8 cellular contexts compared by ENCODE assay signal in the genomic region with DNA sequence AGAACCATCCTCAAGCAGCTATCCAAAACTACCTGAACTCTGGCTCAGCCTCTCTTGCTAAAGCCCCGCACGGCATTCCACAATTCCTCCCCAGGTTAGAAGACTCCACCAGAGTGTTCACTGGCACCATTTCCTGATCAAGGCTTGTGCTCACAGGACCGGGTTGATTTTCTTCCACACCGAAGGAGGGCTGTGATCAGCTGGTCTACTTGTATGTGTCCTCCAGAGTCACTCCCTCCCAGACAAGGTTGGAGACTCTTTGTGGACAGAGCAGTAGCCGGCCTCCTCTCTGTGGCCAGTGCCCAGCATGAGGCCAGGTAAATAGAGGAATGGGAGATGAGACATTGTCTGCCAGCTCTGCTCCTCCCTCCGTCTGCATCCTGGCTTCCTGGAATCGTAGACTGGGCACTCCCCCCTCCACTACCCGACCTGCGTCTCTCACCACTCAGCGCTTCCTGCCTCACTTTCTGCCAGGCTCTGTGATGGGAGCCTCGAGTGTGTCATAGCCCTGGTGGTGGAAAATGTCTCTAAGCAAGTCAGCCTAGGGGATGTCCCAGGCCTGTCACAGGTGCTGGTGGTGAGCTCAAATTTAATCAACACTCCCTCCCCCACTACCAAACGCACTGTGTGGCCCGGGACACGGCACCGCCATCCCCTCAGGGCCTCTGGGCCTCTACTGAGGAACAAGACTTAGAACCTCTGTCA. TPM values are rescaled to one million over a fixed set of nuclear protein-coding genes. Genes with fewer than 3 reads are reported as not detected.
A peak's percentile ranks its signal among the peaks of the same experiment; 100 is the strongest.
DNase-seq lines count a peak whose midpoint lies in the region; ATAC-seq and TF ChIP-seq lines count a peak whose summit lies in the region.

No MANE protein-coding gene starts in this region.

- H3K27ac ChIP-seq in CD4-positive, CD25-positive, alpha-beta regulatory T cell (ENCODE audit: insufficient read depth, low read length, poor library complexity, severe bottlenecking) = peak overlapping the region; percentile 100

- H3K4me3 ChIP-seq in CD4-positive, CD25-positive, alpha-beta regulatory T cell (ENCODE audit: low read depth, low read length) = peak overlapping the region; percentile 77

- peaks cover 50% of the 10 kb centered on the region for H3K4me1 ChIP-seq in CD4-positive, CD25-positive, alpha-beta regulatory T cell (ENCODE audit: control insufficient read depth, insufficient read depth, low read length, poor library complexity, severe bottlenecking)

- peaks cover 0 to 82% (median 45%) of the 10 kb centered on the region in 4 donors for H3K4me1 Mint-ChIP-seq in CD4-positive, CD25-positive, alpha-beta regulatory T cell
- peaks cover 85% of the 10 kb centered on the region for H3K4me1 Mint-ChIP-seq in activated CD4-positive, alpha-beta T cell treated with anti-CD3 and anti-CD28 coated beads, Interleukin-2, amount 10 ng/mL, durations not matched to agents 7 days and 5 days

- H3K36me3 Mint-ChIP-seq in CD4-positive, CD25-positive, alpha-beta regulatory T cell = peaks cover 11% of the 10 kb centered on the region
- H3K36me3 Mint-ChIP-seq in activated CD4-positive, alpha-beta T cell treated with anti-CD3 and anti-CD28 coated beads, Interleukin-2, amount 10 ng/mL, durations not matched to agents 7 days and 5 days (ENCODE audit: low read depth) = peaks cover 26% of the 10 kb centered on the region

- H3K9me3 Mint-ChIP-seq in CD4-positive, CD25-positive, alpha-beta regulatory T cell = no peaks in the 10 kb centered on the region
- no peaks in the 10 kb centered on the region for H3K9me3 Mint-ChIP-seq in activated CD4-positive, alpha-beta T cell treated with anti-CD3 and anti-CD28 coated beads, Interleukin-2, amount 10 ng/mL, durations not matched to agents 7 days and 5 days

- peaks cover 15% of the 10 kb centered on the region for H3K36me3 ChIP-seq in CD4-positive, CD25-positive, alpha-beta regulatory T cell (ENCODE audit: control insufficient read depth, insufficient read depth, low read length)

- H3K27ac Mint-ChIP-seq in CD4-positive, CD25-positive, alpha-beta regulatory T cell = peak overlapping the region; percentile 99 to 100 (median 99)
- peak overlapping the region; percentile 98 for H3K27ac Mint-ChIP-seq in activated CD4-positive, alpha-beta T cell treated with anti-CD3 and anti-CD28 coated beads, Interleukin-2, amount 10 ng/mL, durations not matched to agents 7 days and 5 days

- peak; percentile 97 to 98 for ATAC-seq in CD4-positive, CD25-positive, alpha-beta regulatory T cell (ENCODE audit: low read depth in 2 of 2)
- no peak for ATAC-seq in HG03025 (IDR thresholded peaks at IDR 0.05; ENCODE audit: low FRiP score, unreplicated experiment)

- POLR2A ChIA-PET in activated CD4-positive, alpha-beta T cell treated with anti-CD3 and anti-CD28 coated beads, Interleukin-2, amount 10 ng/mL, durations not matched to agents 7 days and 5 days (lab: Charles Lee) = interaction anchor here (0.7 to 1.4 kb wide), 5 partner anchors 30 to 123 kb away, joined by 3 to 14 read pairs (median 4); no protein-coding TSS in a partner anchor

- CTCF ChIA-PET in activated CD4-positive, alpha-beta T cell treated with anti-CD3 and anti-CD28 coated beads, Interleukin-2, amount 10 ng/mL, durations not matched to agents 7 days and 5 days (lab: Charles Lee) = interaction anchor here (0.6 to 10.6 kb wide), 31 partner anchors 8 to 266 kb away, joined by 3 to 71 read pairs (median 4); partner anchors contain the start of gene IL2RB

- no peaks in the 10 kb centered on the region for H3K27me3 ChIP-seq in CD4-positive, CD25-positive, alpha-beta regulatory T cell (ENCODE audit: control insufficient read depth, insufficient read depth, low read length)

- H3K27me3 Mint-ChIP-seq in CD4-positive, CD25-positive, alpha-beta regulatory T cell = peaks cover 5% of the 10 kb centered on the region
- H3K27me3 Mint-ChIP-seq in activated CD4-positive, alpha-beta T cell treated with anti-CD3 and anti-CD28 coated beads, Interleukin-2, amount 10 ng/mL, durations not matched to agents 7 days and 5 days = no peaks in the 10 kb centered on the region

- no peak for TF ChIP-seq CTCF in GM20000 (IDR thresholded peaks at IDR 0.05; ENCODE audit: extremely low read depth, missing control alignments)

- DNase-seq in CD4-positive, CD25-positive, alpha-beta regulatory T cell = peak; percentile 88 to 99 (median 94)
- DNase-seq in GM20000 (ENCODE audit: low spot score) (peak; percentile 87), HS-5 (ENCODE audit: low read depth) (peak; percentile 2), amygdala (lab: John Stamatoyannopoulos, UW) (no peak)
- DNase-seq in activated CD4-positive, alpha-beta T cell treated with anti-CD3 and anti-CD28 coated beads, Interleukin-2, amount 10 ng/mL, durations not matched to agents 7 days and 5 days = peak; percentile 96
- DNase-seq in effector CD4-positive, alpha-beta T cell = peak; percentile 91
- DNase-seq in stimulated activated CD4-positive, alpha-beta T cell treated with anti-CD3 and anti-CD28 coated beads, Interleukin-1b, Interleukin-23, amount 100 ng/mL, for 4 hours (ENCODE audit: low read depth in 2 of 2) = peak; percentile 75 to 90

- H3K4me3 Mint-ChIP-seq in CD4-positive, CD25-positive, alpha-beta regulatory T cell = peak overlapping the region; percentile 40 to 87 (median 79)
- peak overlapping the region; percentile 65 for H3K4me3 Mint-ChIP-seq in activated CD4-positive, alpha-beta T cell treated with anti-CD3 and anti-CD28 coated beads, Interleukin-2, amount 10 ng/mL, durations not matched to agents 7 days and 5 days

- H3K9me3 ChIP-seq in CD4-positive, CD25-positive, alpha-beta regulatory T cell (ENCODE audit: control insufficient read depth in 2 of 2, low read length in 2 of 2) = no peaks in the 10 kb centered on the region

RNA-seq across cellular contexts. Expression of gene TMPRSS6, which starts 12.5 kb away (rescaled TPM):
- 1.5 TPM for total RNA-seq in CD4-positive, CD25-positive, alpha-beta regulatory T cell
- under 1 TPM; 0.10 to 0.18 (median 0.14) TPM for polyA plus RNA-seq in CD4-positive, CD25-positive, alpha-beta regulatory T cell
- total RNA-seq in activated CD4-positive, alpha-beta T cell treated with anti-CD3 and anti-CD28 coated beads, Interleukin-2, amount 10 ng/mL, durations not matched to agents 7 days and 5 days = under 1 TPM; 0.50 to 0.73 TPM

RNA-seq across cellular contexts. Expression of gene IL2RB, which starts 27.7 kb away (rescaled TPM):
- total RNA-seq in CD4-positive, CD25-positive, alpha-beta regulatory T cell = 197 TPM
- 100 to 1,000 TPM; 160 to 189 (median 163) TPM for polyA plus RNA-seq in CD4-positive, CD25-positive, alpha-beta regulatory T cell
- total RNA-seq in activated CD4-positive, alpha-beta T cell treated with anti-CD3 and anti-CD28 coated beads, Interleukin-2, amount 10 ng/mL, durations not matched to agents 7 days and 5 days = 100 to 1,000 TPM; 100 to 115 TPM

Comparison
In these comparisons a context has a peak if more than half of its experiments do, and no peak if none do; other contexts are left out.
1. DNase-seq: peak in CD4-positive, CD25-positive, alpha-beta regulatory T cell (3 of 3), GM20000 (single experiment), HS-5 (single experiment), activated CD4-positive, alpha-beta T cell treated with anti-CD3 and anti-CD28 coated beads, Interleukin-2, amount 10 ng/mL, durations not matched to agents 7 days and 5 days (single experiment), effector CD4-positive, alpha-beta T cell (single experiment) and stimulated activated CD4-positive, alpha-beta T cell treated with anti-CD3 and anti-CD28 coated beads, Interleukin-1b, Interleukin-23, amount 100 ng/mL, for 4 hours (2 of 2); none in amygdala (0 of 56).